ENCODE assay signal across 26 cellular contexts in genomic region chr7:135388616-135389015, GRCh38.
"Had no signal": no experiment of that assay in that cellular context is flagged by ENCODE, and none has a peak within 500 bp of the region (broad histone marks: within the 10 kb centered on the region; RNA-seq: fewer than 3 reads in every experiment).

No MANE protein-coding gene starts in this region.

- H3K27me3 ChIP-seq: brain microvascular endothelial cell, dorsolateral prefrontal cortex had no signal

- DNase-seq: activated CD4-positive, alpha-beta memory T cell treated with anti-CD3 and anti-CD28 coated beads, Interleukin-2, amount 10 ng/mL, durations not matched to agents 7 days and 5 days; activated CD4-positive, alpha-beta T cell treated with anti-CD3 and anti-CD28 coated beads for 1 hour; activated CD4-positive, alpha-beta T cell treated with anti-CD3 and anti-CD28 coated beads for 4 hours; activated CD4-positive, alpha-beta T cell treated with anti-CD3 and anti-CD28 coated beads, Interleukin-2, amount 10 ng/mL, durations not matched to agents 7 days and 5 days; activated CD4-positive, alpha-beta T cell treated with anti-CD3 and anti-CD28 coated beads, Interleukin-2, amount 50 U/mL, for 4 hours; activated CD8-positive, alpha-beta memory T cell treated with anti-CD3 and anti-CD28 coated beads for 24 hours; activated effector memory CD4-positive, alpha-beta T cell treated with Interleukin-2 at 50 U/mL for 16 hours; activated gamma-delta T cell treated with Interleukin-2 at 50 U/mL for 16 hours; activated naive CD4-positive, alpha-beta T cell treated with anti-CD3 and anti-CD28 coated beads, Interleukin-2, amount 50 U/mL, for 16 hours; activated naive CD4-positive, alpha-beta T cell treated with Interleukin-2 at 50 U/mL for 16 hours; activated T-cell treated with anti-CD3 and anti-CD28 coated beads, Interleukin-2, amount 50 U/mL, for 4 hours; amniotic stem cell; anterior cingulate cortex; brain microvascular endothelial cell; dorsolateral prefrontal cortex; effector memory CD4-positive, alpha-beta T cell; endodermal cell; foreskin fibroblast; head of caudate nucleus; T-helper 2 cell had no signal

- H3K9me3 Mint-ChIP-seq: activated CD4-positive, alpha-beta memory T cell treated with anti-CD3 and anti-CD28 coated beads, Interleukin-2, amount 10 ng/mL, durations not matched to agents 7 days and 5 days; activated CD4-positive, alpha-beta T cell treated with anti-CD3 and anti-CD28 coated beads, Interleukin-2, amount 10 ng/mL, durations not matched to agents 7 days and 5 days; activated T-cell treated with anti-CD3 and anti-CD28 coated beads, Interleukin-2, amount 50 U/mL, for 4 hours; activated T-helper 17 cell treated with anti-CD3 and anti-CD28 coated beads, Interleukin-2, amount 50 U/mL, for 72 hours; central memory CD8-positive, alpha-beta T cell; dendritic cell treated with granulocyte-macrophage colony-stimulating factor and Interleukin-4, amounts not matched to agents 40 ng/mL and 50 ng/mL, for 4 days; endodermal cell had no signal

- H3K27ac ChIP-seq: brain microvascular endothelial cell, coronary artery, dorsolateral prefrontal cortex had no signal

- H3K4me3 ChIP-seq: coronary artery, dorsolateral prefrontal cortex had no signal

- H3K27ac Mint-ChIP-seq: activated CD4-positive, alpha-beta memory T cell treated with anti-CD3 and anti-CD28 coated beads, Interleukin-2, amount 10 ng/mL, durations not matched to agents 7 days and 5 days; activated CD4-positive, alpha-beta T cell treated with anti-CD3 and anti-CD28 coated beads, Interleukin-2, amount 10 ng/mL, durations not matched to agents 7 days and 5 days; activated naive CD8-positive, alpha-beta T cell; activated T-helper 17 cell treated with anti-CD3 and anti-CD28 coated beads, Interleukin-2, amount 50 U/mL, for 72 hours; dendritic cell treated with granulocyte-macrophage colony-stimulating factor and Interleukin-4, amounts not matched to agents 40 ng/mL and 50 ng/mL, for 4 days; endodermal cell had no signal

- H3K4me3 Mint-ChIP-seq: activated CD4-positive, alpha-beta memory T cell treated with anti-CD3 and anti-CD28 coated beads, Interleukin-2, amount 10 ng/mL, durations not matched to agents 7 days and 5 days; activated CD4-positive, alpha-beta T cell treated with anti-CD3 and anti-CD28 coated beads, Interleukin-2, amount 10 ng/mL, durations not matched to agents 7 days and 5 days; activated naive CD8-positive, alpha-beta T cell; activated T-cell treated with anti-CD3 and anti-CD28 coated beads, Interleukin-2, amount 50 U/mL, for 4 hours; activated T-helper 17 cell treated with anti-CD3 and anti-CD28 coated beads, Interleukin-2, amount 50 U/mL, for 72 hours; central memory CD8-positive, alpha-beta T cell; dendritic cell treated with granulocyte-macrophage colony-stimulating factor and Interleukin-4, amounts not matched to agents 40 ng/mL and 50 ng/mL, for 4 days; endodermal cell had no signal

- H3K27me3 Mint-ChIP-seq: activated CD4-positive, alpha-beta memory T cell treated with anti-CD3 and anti-CD28 coated beads, Interleukin-2, amount 10 ng/mL, durations not matched to agents 7 days and 5 days; activated CD4-positive, alpha-beta T cell treated with anti-CD3 and anti-CD28 coated beads, Interleukin-2, amount 10 ng/mL, durations not matched to agents 7 days and 5 days; activated naive CD8-positive, alpha-beta T cell; activated T-helper 17 cell treated with anti-CD3 and anti-CD28 coated beads, Interleukin-2, amount 50 U/mL, for 72 hours; central memory CD8-positive, alpha-beta T cell; dendritic cell treated with granulocyte-macrophage colony-stimulating factor and Interleukin-4, amounts not matched to agents 40 ng/mL and 50 ng/mL, for 4 days had no signal

- ATAC-seq: activated T-cell treated with anti-CD3 and anti-CD28 coated beads, Interleukin-2, amount 50 U/mL, for 4 hours; activated T-helper 17 cell treated with anti-CD3 and anti-CD28 coated beads, Interleukin-2, amount 50 U/mL, for 72 hours; esophagus mucosa had no signal

- H3K4me1 Mint-ChIP-seq: activated CD4-positive, alpha-beta T cell treated with anti-CD3 and anti-CD28 coated beads, Interleukin-2, amount 10 ng/mL, durations not matched to agents 7 days and 5 days; activated T-helper 17 cell treated with anti-CD3 and anti-CD28 coated beads, Interleukin-2, amount 50 U/mL, for 72 hours had no signal

- H3K36me3 ChIP-seq: brain microvascular endothelial cell had no signal
